20 cellular contexts compared by ENCODE assay signal in the genomic region with DNA sequence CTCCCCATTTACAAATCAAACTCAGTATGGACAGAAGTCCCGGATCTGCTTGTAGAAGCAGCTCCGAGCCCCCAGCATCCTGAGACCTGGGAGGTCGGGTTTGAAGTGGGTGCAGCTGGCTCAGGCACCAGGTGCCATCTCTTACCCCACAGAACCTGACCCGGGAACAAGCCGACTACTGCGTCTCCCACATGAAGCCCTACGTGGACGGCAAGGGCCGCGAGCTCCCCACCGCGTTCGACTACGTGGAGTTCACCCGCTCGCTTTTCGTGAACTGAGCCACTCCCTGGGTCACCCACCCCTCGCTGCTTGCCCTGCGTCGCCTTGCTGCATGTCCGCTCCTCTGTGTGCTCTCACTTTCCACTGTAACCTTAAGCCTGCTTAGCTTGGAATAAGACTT. TPM values are rescaled to one million over a fixed set of nuclear protein-coding genes. Genes with fewer than 3 reads are reported as not detected.
DNase-seq lines count a peak whose midpoint lies in the region; ATAC-seq, FAIRE-seq and TF ChIP-seq lines count a peak whose summit lies in the region.
"Had no signal": no experiment of that assay in that cellular context is flagged by ENCODE, and none has a peak within 500 bp of the region (broad histone marks: within the 10 kb centered on the region; RNA-seq: fewer than 3 reads in every experiment).

No MANE protein-coding gene starts in this region.

- H3K36me3 ChIP-seq in left ventricle myocardium inferior, result peaks cover 65% of the 10 kb centered on the region
- H3K36me3 ChIP-seq in astrocyte (ENCODE audit: insufficient read depth, low read length), result peaks cover 34% of the 10 kb centered on the region
- no peaks in the 10 kb centered on the region for H3K36me3 ChIP-seq in hepatocyte (replicated peaks; ENCODE audit: insufficient read depth, low read depth)

- H3K4me3 ChIP-seq in right cardiac atrium (ENCODE audit: low read length) (no peak overlapping the region), left ventricle myocardium inferior (no peak overlapping the region), astrocyte (ENCODE audit: insufficient read depth, low read depth, low read length) (no peak overlapping the region), hepatocyte (no peak overlapping the region)
- H3K4me3 ChIP-seq: BLaER1 treated with 17β-estradiol and CSF1 and Interleukin-3, amounts not matched to agents 10 nM and 100 nM; suprapubic skin had no signal

- no peaks in the 10 kb centered on the region for H3K9me2 ChIP-seq in hepatocyte (replicated peaks; ENCODE audit: insufficient read depth)
- H3K9me2 ChIP-seq: SK-N-SH had no signal

- no peak for TF ChIP-seq CTCF in left ventricle myocardium inferior (IDR thresholded peaks at IDR 0.05; ENCODE audit: borderline replicate concordance)
- TF ChIP-seq CTCF in astrocyte (IDR thresholded peaks at IDR 0.05; ENCODE audit: insufficient read depth, low read depth, low read length), result no peak
- TF ChIP-seq CTCF in mesothelial cell of epicardium (IDR thresholded peaks at IDR 0.05; ENCODE audit: unreplicated experiment), result no peak
- TF ChIP-seq CTCF in hepatocyte (IDR thresholded peaks at IDR 0.05; ENCODE audit: poor library complexity), result no peak

- 92% methylated on average over 21 of the region's 21 CpGs for WGBS in right cardiac atrium
- WGBS in hepatocyte (ENCODE audit: low lambda C conversion rate, missing lambda C conversion rate), result 97% methylated on average over 19 of the region's 21 CpGs

- H3K79me2 ChIP-seq in astrocyte (ENCODE audit: insufficient read depth, low read length) (peaks cover 12% of the 10 kb centered on the region), hepatocyte (no peaks in the 10 kb centered on the region)

- no peak for FAIRE-seq in astrocyte (lab: Jason Lieb, UNC)
- FAIRE-seq: endometrium, H54 had no signal

- H3K27me3 Mint-ChIP-seq in astrocyte (ENCODE audit: low read depth, unreplicated experiment) (no peaks in the 10 kb centered on the region), mesothelial cell of epicardium (ENCODE audit: low read depth) (no peaks in the 10 kb centered on the region)
- no peaks in the 10 kb centered on the region for H3K27me3 Mint-ChIP-seq in activated T-helper 1 cell treated with anti-CD3 and anti-CD28 coated beads, Interleukin-12 subunit alpha, Interleukin-12 subunit beta, Interleukin-2, Interleukin-4 antibody, amounts not matched to agents 30 ng/mL and 10 ng/mL and 1 ng/mL, durations not matched to agents 14 hours and 24 hours and 36 hours (ENCODE audit: insufficient read depth)
- H3K27me3 Mint-ChIP-seq: activated CD4-positive, alpha-beta T cell treated with anti-CD3 and anti-CD28 coated beads, Interleukin-2, amount 10 ng/mL, durations not matched to agents 7 days and 5 days; dendritic cell treated with granulocyte-macrophage colony-stimulating factor and Interleukin-4, amounts not matched to agents 40 ng/mL and 50 ng/mL, for 4 days had no signal

- no peak overlapping the region for H3K4me2 ChIP-seq in astrocyte (ENCODE audit: low read length)
- H3K4me2 ChIP-seq in hepatocyte, result no peak overlapping the region
- H3K4me2 ChIP-seq: BLaER1 treated with 17β-estradiol and CSF1 and Interleukin-3, amounts not matched to agents 10 nM and 100 nM; SK-N-SH had no signal

- H3K4me1 Mint-ChIP-seq in astrocyte (ENCODE audit: low read depth, unreplicated experiment), result peaks cover 4% of the 10 kb centered on the region
- peaks cover 17% of the 10 kb centered on the region for H3K4me1 Mint-ChIP-seq in mesothelial cell of epicardium
- no peaks in the 10 kb centered on the region for H3K4me1 Mint-ChIP-seq in activated T-helper 1 cell treated with anti-CD3 and anti-CD28 coated beads, Interleukin-12 subunit alpha, Interleukin-12 subunit beta, Interleukin-2, Interleukin-4 antibody, amounts not matched to agents 30 ng/mL and 10 ng/mL and 1 ng/mL, durations not matched to agents 14 hours and 24 hours and 36 hours (ENCODE audit: low read depth)
- H3K4me1 Mint-ChIP-seq: activated CD4-positive, alpha-beta T cell treated with anti-CD3 and anti-CD28 coated beads, Interleukin-2, amount 10 ng/mL, durations not matched to agents 7 days and 5 days had no signal

- peak overlapping the region; percentile 58 for H3K27ac Mint-ChIP-seq in astrocyte (ENCODE audit: unreplicated experiment)
- peak overlapping the region; percentile 67 for H3K27ac Mint-ChIP-seq in mesothelial cell of epicardium
- H3K27ac Mint-ChIP-seq in activated T-helper 1 cell treated with anti-CD3 and anti-CD28 coated beads, Interleukin-12 subunit alpha, Interleukin-12 subunit beta, Interleukin-2, Interleukin-4 antibody, amounts not matched to agents 30 ng/mL and 10 ng/mL and 1 ng/mL, durations not matched to agents 14 hours and 24 hours and 36 hours, result no peak overlapping the region
- H3K27ac Mint-ChIP-seq: dendritic cell treated with granulocyte-macrophage colony-stimulating factor and Interleukin-4, amounts not matched to agents 40 ng/mL and 50 ng/mL, for 4 days had no signal

- H3K9me3 Mint-ChIP-seq in astrocyte (ENCODE audit: unreplicated experiment) (no peaks in the 10 kb centered on the region), mesothelial cell of epicardium (no peaks in the 10 kb centered on the region)
- no peaks in the 10 kb centered on the region for H3K9me3 Mint-ChIP-seq in activated T-helper 1 cell treated with anti-CD3 and anti-CD28 coated beads, Interleukin-12 subunit alpha, Interleukin-12 subunit beta, Interleukin-2, Interleukin-4 antibody, amounts not matched to agents 30 ng/mL and 10 ng/mL and 1 ng/mL, durations not matched to agents 14 hours and 24 hours and 36 hours
- H3K9me3 Mint-ChIP-seq: activated CD4-positive, alpha-beta T cell treated with anti-CD3 and anti-CD28 coated beads, Interleukin-2, amount 10 ng/mL, durations not matched to agents 7 days and 5 days; brain; dendritic cell treated with granulocyte-macrophage colony-stimulating factor and Interleukin-4, amounts not matched to agents 40 ng/mL and 50 ng/mL, for 4 days had no signal

- no peak overlapping the region for H3K4me3 Mint-ChIP-seq in astrocyte (ENCODE audit: unreplicated experiment)
- no peak overlapping the region for H3K4me3 Mint-ChIP-seq in mesothelial cell of epicardium
- no peak overlapping the region for H3K4me3 Mint-ChIP-seq in activated T-helper 1 cell treated with anti-CD3 and anti-CD28 coated beads, Interleukin-12 subunit alpha, Interleukin-12 subunit beta, Interleukin-2, Interleukin-4 antibody, amounts not matched to agents 30 ng/mL and 10 ng/mL and 1 ng/mL, durations not matched to agents 14 hours and 24 hours and 36 hours
- H3K4me3 Mint-ChIP-seq: activated CD4-positive, alpha-beta T cell treated with anti-CD3 and anti-CD28 coated beads, Interleukin-2, amount 10 ng/mL, durations not matched to agents 7 days and 5 days; brain; dendritic cell treated with granulocyte-macrophage colony-stimulating factor and Interleukin-4, amounts not matched to agents 40 ng/mL and 50 ng/mL, for 4 days had no signal

- no peak for ATAC-seq in right cardiac atrium
- no peak for ATAC-seq in activated CD4-positive, CD25-positive, alpha-beta regulatory T cell treated with anti-CD3 and anti-CD28 coated beads, Interleukin-2, amount 50 U/mL, for 24 hours

- DNase-seq in right cardiac atrium, result peak in 2 of 3 donors; percentile 39 to 45
- no peak for DNase-seq in left ventricle myocardium inferior
- DNase-seq in astrocyte (ENCODE audit: low read depth), result no peak
- DNase-seq in mesothelial cell of epicardium (ENCODE audit: low spot score in 2 of 2, unreplicated experiment in 2 of 2), result no peak
- no peak for DNase-seq in activated CD8-positive, alpha-beta memory T cell treated with anti-CD3 and anti-CD28 coated beads, Interleukin-2, amount 50 U/mL, for 48 hours
- no peak for DNase-seq in activated T-helper 1 cell treated with anti-CD3 and anti-CD28 coated beads, Interleukin-12 subunit alpha, Interleukin-12 subunit beta, Interleukin-2, Interleukin-4 antibody, amounts not matched to agents 30 ng/mL and 10 ng/mL and 1 ng/mL, durations not matched to agents 14 hours and 24 hours and 36 hours (ENCODE audit: low spot score)
- DNase-seq in hepatocyte (ENCODE audit: low spot score), result no peak
- DNase-seq: activated CD4-positive, alpha-beta T cell treated with anti-CD3 and anti-CD28 coated beads, Interleukin-2, amount 10 ng/mL, durations not matched to agents 7 days and 5 days; NCI-H1048; NCI-H1694 treated with DMSO at 0.1 percent for 48 hours; NCI-H524 treated with DMSO at 0.1 percent for 48 hours had no signal

- peaks cover 5% of the 10 kb centered on the region for H3K4me1 ChIP-seq in right cardiac atrium (ENCODE audit: control insufficient read depth, insufficient read depth, low read length)
- H3K4me1 ChIP-seq in left ventricle myocardium inferior, result peaks cover 58% of the 10 kb centered on the region
- peaks cover 17% of the 10 kb centered on the region for H3K4me1 ChIP-seq in astrocyte (ENCODE audit: insufficient read depth, low read length)
- peaks cover 17% of the 10 kb centered on the region for H3K4me1 ChIP-seq in hepatocyte (ENCODE audit: insufficient read depth)

- H3K27me3 ChIP-seq in right cardiac atrium (ENCODE audit: control insufficient read depth, insufficient read depth) (no peaks in the 10 kb centered on the region), left ventricle myocardium inferior (ENCODE audit: low read depth) (no peaks in the 10 kb centered on the region), astrocyte (ENCODE audit: insufficient read depth, low read length) (no peaks in the 10 kb centered on the region), hepatocyte (no peaks in the 10 kb centered on the region)
- H3K27me3 ChIP-seq: BLaER1 treated with 17β-estradiol and CSF1 and Interleukin-3, amounts not matched to agents 10 nM and 100 nM; neutrophil; suprapubic skin had no signal

- no peak overlapping the region for H2AFZ ChIP-seq in astrocyte (ENCODE audit: low read depth, low read length)
- no peak overlapping the region for H2AFZ ChIP-seq in hepatocyte

- peaks cover 47% of the 10 kb centered on the region for H4K20me1 ChIP-seq in astrocyte (ENCODE audit: insufficient read depth, low read length)
- no peaks in the 10 kb centered on the region for H4K20me1 ChIP-seq in hepatocyte (ENCODE audit: insufficient read depth, poor library complexity, severe bottlenecking)

- H3K9ac ChIP-seq in astrocyte (ENCODE audit: low read length), result no peak overlapping the region
- H3K9ac ChIP-seq: BLaER1 treated with 17β-estradiol and CSF1 and Interleukin-3, amounts not matched to agents 10 nM and 100 nM; SK-N-SH had no signal

- H3K36me3 Mint-ChIP-seq in astrocyte (ENCODE audit: low read depth, unreplicated experiment) (peaks cover 20% of the 10 kb centered on the region), mesothelial cell of epicardium (peaks cover 25% of the 10 kb centered on the region)
- peaks cover 36% of the 10 kb centered on the region for H3K36me3 Mint-ChIP-seq in activated T-helper 1 cell treated with anti-CD3 and anti-CD28 coated beads, Interleukin-12 subunit alpha, Interleukin-12 subunit beta, Interleukin-2, Interleukin-4 antibody, amounts not matched to agents 30 ng/mL and 10 ng/mL and 1 ng/mL, durations not matched to agents 14 hours and 24 hours and 36 hours (ENCODE audit: low read depth)

- no peaks in the 10 kb centered on the region for H3K9me3 ChIP-seq in right cardiac atrium (ENCODE audit: control insufficient read depth, low read length)
- H3K9me3 ChIP-seq in left ventricle myocardium inferior (replicated peaks), result no peaks in the 10 kb centered on the region
- H3K9me3 ChIP-seq in astrocyte (ENCODE audit: insufficient read depth, low read depth, low read length), result no peaks in the 10 kb centered on the region
- no peaks in the 10 kb centered on the region for H3K9me3 ChIP-seq in hepatocyte (ENCODE audit: low read depth)
- H3K9me3 ChIP-seq: BLaER1 treated with 17β-estradiol and CSF1 and Interleukin-3, amounts not matched to agents 10 nM and 100 nM; neutrophil; SK-N-SH; suprapubic skin had no signal

- intact Hi-C loops in right cardiac atrium (cut with DNase I), result no loop called here
- intact Hi-C loops in left ventricle myocardium inferior (cut with micrococcal nuclease), result no loop called here
- intact Hi-C loops in activated T-helper 1 cell treated with anti-CD3 and anti-CD28 coated beads, Interleukin-12 subunit alpha, Interleukin-12 subunit beta, Interleukin-2, Interleukin-4 antibody, amounts not matched to agents 30 ng/mL and 10 ng/mL and 1 ng/mL, durations not matched to agents 14 hours and 24 hours and 36 hours (cut with micrococcal nuclease), result no loop called here

- H3K27ac ChIP-seq in right cardiac atrium (ENCODE audit: low read length), result no peak overlapping the region
- H3K27ac ChIP-seq in left ventricle myocardium inferior (replicated peaks), result no peak overlapping the region
- no peak overlapping the region for H3K27ac ChIP-seq in astrocyte (ENCODE audit: low read depth, low read length)
- H3K27ac ChIP-seq in hepatocyte, result no peak overlapping the region
- H3K27ac ChIP-seq: BLaER1 treated with 17β-estradiol and CSF1 and Interleukin-3, amounts not matched to agents 10 nM and 100 nM; neutrophil; suprapubic skin had no signal

RNA-seq across cellular contexts. Expression of a gene that starts 23.6 kb away (rescaled TPM):
- total RNA-seq in right cardiac atrium, result 10 to 100 TPM; 13.5 to 25.6 (median 18.5) TPM
- 30.2 TPM for polyA plus RNA-seq in right cardiac atrium
- 32.7 TPM for total RNA-seq in left ventricle myocardium inferior
- total RNA-seq in astrocyte, result 19.5 and 20.6 TPM in 2 replicates
- total RNA-seq in mesothelial cell of epicardium, result 35.2 to 38.3 TPM (median 37.2 TPM) in 3 replicates
- total RNA-seq in activated T-helper 1 cell treated with anti-CD3 and anti-CD28 coated beads, Interleukin-12 subunit alpha, Interleukin-12 subunit beta, Interleukin-2, Interleukin-4 antibody, amounts not matched to agents 30 ng/mL and 10 ng/mL and 1 ng/mL, durations not matched to agents 14 hours and 24 hours and 36 hours, result 41.5 and 43.9 TPM in 2 replicates
- 32.4 and 39.9 TPM in 2 replicates for total RNA-seq in hepatocyte
- polyA plus RNA-seq in hepatocyte, result 78.7 and 91.8 TPM in 2 replicates

RNA-seq across cellular contexts. Expression of a gene that starts 56.0 kb away (rescaled TPM):
- total RNA-seq in right cardiac atrium (100 to 1,000 TPM; 180 to 210 (median 191) TPM), left ventricle myocardium inferior (168 TPM), astrocyte (361 and 397 TPM in 2 replicates), mesothelial cell of epicardium (443 to 471 TPM (median 467 TPM) in 3 replicates), hepatocyte (343 and 416 TPM in 2 replicates)
- polyA plus RNA-seq in right cardiac atrium (86.1 TPM), hepatocyte (213 and 217 TPM in 2 replicates)
- 775 and 795 TPM in 2 replicates for total RNA-seq in activated T-helper 1 cell treated with anti-CD3 and anti-CD28 coated beads, Interleukin-12 subunit alpha, Interleukin-12 subunit beta, Interleukin-2, Interleukin-4 antibody, amounts not matched to agents 30 ng/mL and 10 ng/mL and 1 ng/mL, durations not matched to agents 14 hours and 24 hours and 36 hours

Comparison
In these comparisons a context has a peak if more than half of its experiments do, and no peak if none do; other contexts are left out.
1. DNase-seq: peak in right cardiac atrium (2 of 3); none in left ventricle myocardium inferior (single experiment), astrocyte (single experiment), mesothelial cell of epicardium (0 of 2), activated CD8-positive, alpha-beta memory T cell treated with anti-CD3 and anti-CD28 coated beads, Interleukin-2, amount 50 U/mL, for 48 hours (single experiment), activated T-helper 1 cell treated with anti-CD3 and anti-CD28 coated beads, Interleukin-12 subunit alpha, Interleukin-12 subunit beta, Interleukin-2, Interleukin-4 antibody, amounts not matched to agents 30 ng/mL and 10 ng/mL and 1 ng/mL, durations not matched to agents 14 hours and 24 hours and 36 hours (single experiment) and hepatocyte (single experiment).